Comparison of ENCODE assay signal across 13 cellular contexts in genomic region chr7:107973861-107974260, GRCh38. TPM values are rescaled to one million over a fixed set of nuclear protein-coding genes. Genes with fewer than 3 reads are reported as not detected.
A peak's percentile ranks its signal among the peaks of the same experiment; 100 is the strongest.
DNase-seq lines count a peak whose midpoint lies in the region; ATAC-seq, FAIRE-seq and TF ChIP-seq lines count a peak whose summit lies in the region.
"Had no signal": no experiment of that assay in that cellular context is flagged by ENCODE, and none has a peak within 500 bp of the region (broad histone marks: within the 10 kb centered on the region; RNA-seq: fewer than 3 reads in every experiment).

No MANE protein-coding gene starts in this region.

- DNase-seq in RWPE1 (ENCODE audit: low spot score) (no peak), esophagus muscularis mucosa (ENCODE audit: extremely low spot score) (no peak), body of pancreas (no peak), tibial artery (no peak)
- DNase-seq: CD8-positive, alpha-beta T cell; DND-41; GDM1; GM23248; NCI-H1092; Peyer's patch had no signal

- POLR2A ChIA-PET in RWPE1 (lab: Yijun Ruan, JAX; ENCODE audit: low non-redundant PET) = no interaction called here

- no peak for TF ChIP-seq EP300 in esophagus muscularis mucosa (IDR thresholded peaks at IDR 0.05)

- intact Hi-C loops in esophagus muscularis mucosa (cut with DNase I) (no loop called here), body of pancreas (cut with DNase I) (no loop called here), tibial artery (cut with DNase I; ENCODE audit: low total_unique reads) (no loop called here)

- no peaks in the 10 kb centered on the region for H3K27me3 ChIP-seq in esophagus muscularis mucosa
- H3K27me3 ChIP-seq in subcutaneous abdominal adipose tissue (ENCODE audit: control insufficient read depth in 5 of 5, insufficient read depth in 4 of 5, low read length in 5 of 5) = no peaks in the 10 kb centered on the region
- no peaks in the 10 kb centered on the region for H3K27me3 ChIP-seq in body of pancreas
- no peaks in the 10 kb centered on the region for H3K27me3 ChIP-seq in tibial artery
- H3K27me3 ChIP-seq: Peyer's patch had no signal

- no peak for ATAC-seq in body of pancreas
- no peak for ATAC-seq in HG03039 (IDR thresholded peaks at IDR 0.05; ENCODE audit: unreplicated experiment)
- ATAC-seq: CD8-positive, alpha-beta T cell had no signal

- H3K27ac ChIP-seq in RWPE1 (peak overlapping the region; percentile 94), esophagus muscularis mucosa (replicated peaks in 1 of 4) (peak overlapping the region; percentile 76 to 87 (median 82)), subcutaneous abdominal adipose tissue (ENCODE audit: low read depth, low read length) (peak overlapping the region; percentile 86), body of pancreas (no peak overlapping the region), tibial artery (peak overlapping the region in 1 of 2 donors; percentile 59)
- H3K27ac ChIP-seq: GM23248 had no signal

- TF ChIP-seq CTCF in RWPE1 (conservative IDR thresholded peaks at IDR 0.05; ENCODE audit: low read depth) = no peak
- TF ChIP-seq CTCF in esophagus muscularis mucosa (IDR thresholded peaks at IDR 0.05) = no peak
- no peak for TF ChIP-seq CTCF in body of pancreas (IDR thresholded peaks at IDR 0.05)
- TF ChIP-seq CTCF in tibial artery (IDR thresholded peaks at IDR 0.05) = no peak

- H3K36me3 ChIP-seq in esophagus muscularis mucosa (peaks cover 18 to 66% (median 40%) of the 10 kb centered on the region in 4 donors), subcutaneous abdominal adipose tissue (ENCODE audit: control insufficient read depth in 5 of 5, insufficient read depth in 5 of 5, low read length in 5 of 5) (peaks cover 13 to 44% (median 31%) of the 10 kb centered on the region in 5 donors), body of pancreas (replicated peaks in 1 of 2; ENCODE audit: insufficient read depth in 1 of 2, low read depth in 2 of 2) (peaks cover 0 to 17% of the 10 kb centered on the region in 2 donors), tibial artery (peaks cover 0 to 31% (median 5%) of the 10 kb centered on the region in 3 donors)

- TF ChIP-seq POLR2A in esophagus muscularis mucosa (IDR thresholded peaks at IDR 0.05; ENCODE audit: low read depth) (no peak), body of pancreas (IDR thresholded peaks at IDR 0.05) (no peak)

- no peak overlapping the region for H3K4me3 ChIP-seq in esophagus muscularis mucosa
- no peak overlapping the region for H3K4me3 ChIP-seq in subcutaneous abdominal adipose tissue (ENCODE audit: low read depth in 1 of 5, low read length in 5 of 5)
- no peak overlapping the region for H3K4me3 ChIP-seq in body of pancreas
- no peak overlapping the region for H3K4me3 ChIP-seq in tibial artery
- H3K4me3 ChIP-seq: GM23248, Peyer's patch had no signal

- peak; percentile 6 for FAIRE-seq in A204.1 (lab: Jason Lieb, UNC)

- CTCF ChIA-PET in RWPE1 (lab: Yijun Ruan, JAX) = no interaction called here

- H3K9ac ChIP-seq in subcutaneous abdominal adipose tissue (ENCODE audit: low read length in 5 of 5) = no peak overlapping the region
- H3K9ac ChIP-seq: GM23248 had no signal

- H3K4me1 ChIP-seq in esophagus muscularis mucosa (peaks cover 48 to 73% (median 55%) of the 10 kb centered on the region in 4 donors), subcutaneous abdominal adipose tissue (ENCODE audit: control insufficient read depth in 5 of 5, insufficient read depth in 5 of 5, low read length in 5 of 5) (peaks cover 16 to 61% (median 45%) of the 10 kb centered on the region in 5 donors), body of pancreas (peaks cover 24% of the 10 kb centered on the region), tibial artery (peaks cover 0 to 33% (median 3%) of the 10 kb centered on the region in 4 donors)

- no peaks in the 10 kb centered on the region for H3K9me3 ChIP-seq in esophagus muscularis mucosa
- H3K9me3 ChIP-seq in subcutaneous abdominal adipose tissue (ENCODE audit: control insufficient read depth in 5 of 5, low read length in 5 of 5) = no peaks in the 10 kb centered on the region
- no peaks in the 10 kb centered on the region for H3K9me3 ChIP-seq in body of pancreas
- H3K9me3 ChIP-seq in tibial artery = no peaks in the 10 kb centered on the region
- H3K9me3 ChIP-seq: Peyer's patch had no signal

RNA-seq across cellular contexts. Expression of gene LAMB1, which starts 29.1 kb away (rescaled TPM):
- 100 to 1,000 TPM; 167 to 240 (median 219) TPM for total RNA-seq in esophagus muscularis mucosa
- 100 to 1,000 TPM in 1 of 2 donors, 10 to 100 TPM in 1; 91.6 to 130 TPM for total RNA-seq in body of pancreas
- total RNA-seq: CD8-positive, alpha-beta T cell had no signal

Comparison
In these comparisons a context has a peak if more than half of its experiments do, and no peak if none do; other contexts are left out.
1. H3K27ac ChIP-seq: peak in RWPE1 (single experiment), esophagus muscularis mucosa (4 of 4) and subcutaneous abdominal adipose tissue (single experiment); none in body of pancreas (0 of 4).